11 cellular contexts compared by ENCODE assay signal in the genomic region with DNA sequence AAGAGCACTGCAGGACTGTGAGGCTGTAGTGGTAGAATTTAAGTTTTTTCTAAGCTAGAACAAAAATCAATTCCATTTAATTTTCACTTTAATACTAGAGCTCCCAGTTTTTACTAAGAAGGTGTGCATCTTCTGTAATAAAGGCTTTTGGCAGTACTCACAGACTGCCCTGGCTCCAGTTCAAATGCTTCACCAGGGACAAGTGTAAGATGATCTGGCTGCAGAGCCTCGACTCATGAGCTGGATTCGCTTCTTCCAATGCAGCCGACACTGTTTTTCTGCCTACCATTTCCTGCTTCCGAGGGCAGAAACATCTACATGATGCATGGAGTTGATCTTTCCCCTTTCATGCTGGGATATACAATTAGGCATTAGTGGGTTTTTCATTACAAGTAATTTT.
A peak's percentile ranks its signal among the peaks of the same experiment; 100 is the strongest.
DNase-seq lines count a peak whose midpoint lies in the region; ATAC-seq and TF ChIP-seq lines count a peak whose summit lies in the region.
"Had no signal": no experiment of that assay in that cellular context is flagged by ENCODE, and none has a peak within 500 bp of the region (broad histone marks: within the 10 kb centered on the region; RNA-seq: fewer than 3 reads in every experiment).

No MANE protein-coding gene starts in this region.

- ATAC-seq in left cardiac atrium (peak; percentile 38 to 60), GM21423 (IDR thresholded peaks at IDR 0.05; ENCODE audit: unreplicated experiment) (no peak), GM21717 (IDR thresholded peaks at IDR 0.05; ENCODE audit: unreplicated experiment) (no peak), HG02852 (IDR thresholded peaks at IDR 0.05; ENCODE audit: unreplicated experiment) (no peak)
- ATAC-seq: left lobe of liver had no signal

- POLR2A ChIA-PET in AG04449 (lab: Yijun Ruan, JAX) = no interaction called here

- no peak for TF ChIP-seq RAD21 in Ishikawa (IDR thresholded peaks at IDR 0.05; ENCODE audit: low read depth)

- CTCF ChIA-PET in AG04449 (lab: Yijun Ruan, JAX) = no interaction called here

- intact Hi-C loops in left cardiac atrium (cut with DNase I) = no loop called here

- DNase-seq in AG04449 (ENCODE audit: low read depth, low spot score) = peak; percentile 42
- DNase-seq in RPMI7951 (ENCODE audit: low read depth) = peak; percentile 43
- peak; percentile 43 for DNase-seq in left cardiac atrium
- no peak for DNase-seq in UCSD-AML1 (lab: John Stamatoyannopoulos, UW; ENCODE audit: unreplicated experiment)
- DNase-seq: activated CD4-positive, alpha-beta T cell treated with anti-CD3 and anti-CD28 coated beads for 48 hours; activated naive CD4-positive, alpha-beta T cell treated with anti-CD3 and anti-CD28 coated beads, Interleukin-2, amount 50 U/mL, for 16 hours had no signal

- no peak for TF ChIP-seq EP300 in Ishikawa (IDR thresholded peaks at IDR 0.05; ENCODE audit: borderline replicate concordance)

- H3K4me3 ChIP-seq in AG04449 (ENCODE audit: low read depth, low read length) = no peak overlapping the region

- TF ChIP-seq CTCF in AG04449 (IDR thresholded peaks at IDR 0.05; ENCODE audit: insufficient read depth, low read length, missing control alignments) = no peak

TF ChIP-seq in Ishikawa, 13 proteins besides CTCF, POLR2A, EP300 and RAD21:
- TF ChIP-seq FOXM1 (IDR thresholded peaks at IDR 0.05; ENCODE audit: borderline replicate concordance, low read depth) = no peak
- TF ChIP-seq NFIC (IDR thresholded peaks at IDR 0.05) = peak; percentile 58
- TF ChIP-seq, protein P1, sequence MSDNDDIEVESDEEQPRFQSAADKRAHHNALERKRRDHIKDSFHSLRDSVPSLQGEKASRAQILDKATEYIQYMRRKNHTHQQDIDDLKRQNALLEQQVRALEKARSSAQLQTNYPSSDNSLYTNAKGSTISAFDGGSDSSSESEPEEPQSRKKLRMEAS (IDR thresholded peaks at IDR 0.05) = 0 out of 2 replicates have a peak, but pooled peaks have one; percentile 32
TF ChIP-seq in Ishikawa: peak in this region for 2.

Comparison
In these comparisons a context has a peak if more than half of its experiments do, and no peak if none do; other contexts are left out.
1. ATAC-seq: peak in left cardiac atrium (2 of 2); none in GM21423 (single experiment), GM21717 (single experiment) and HG02852 (single experiment).